Comparison of ENCODE assay signal across 14 cellular contexts in genomic region chr2:217824223-217824622, GRCh38.
A peak's percentile ranks its signal among the peaks of the same experiment; 100 is the strongest.
DNase-seq lines count a peak whose midpoint lies in the region; ATAC-seq and TF ChIP-seq lines count a peak whose summit lies in the region.
"Had no signal": no experiment of that assay in that cellular context is flagged by ENCODE, and none has a peak within 500 bp of the region (broad histone marks: within the 10 kb centered on the region; RNA-seq: fewer than 3 reads in every experiment).

No MANE protein-coding gene starts in this region.

- H3K9me3 ChIP-seq in right cardiac atrium (ENCODE audit: control insufficient read depth, low read length) (no peaks in the 10 kb centered on the region), lower lobe of right lung (no peaks in the 10 kb centered on the region), stomach smooth muscle (ENCODE audit: control insufficient read depth in 2 of 2, low read length in 2 of 2) (no peaks in the 10 kb centered on the region)

- peaks cover 89% of the 10 kb centered on the region for H3K36me3 ChIP-seq in lower lobe of right lung
- peaks cover 53 to 58% of the 10 kb centered on the region in 2 donors for H3K36me3 ChIP-seq in stomach smooth muscle (ENCODE audit: control insufficient read depth in 2 of 2, insufficient read depth in 2 of 2, low read length in 2 of 2)

- H3K9ac ChIP-seq in stomach smooth muscle (ENCODE audit: low read length in 2 of 2), result peak overlapping the region in 1 of 2 donors; percentile 36

- TF ChIP-seq CTCF in lower lobe of right lung (IDR thresholded peaks at IDR 0.05), result no peak

- peaks cover 31% of the 10 kb centered on the region for H3K4me1 ChIP-seq in right cardiac atrium (ENCODE audit: control insufficient read depth, insufficient read depth, low read length)
- peaks cover 90% of the 10 kb centered on the region for H3K4me1 ChIP-seq in lower lobe of right lung
- peaks cover 83% of the 10 kb centered on the region for H3K4me1 ChIP-seq in stomach smooth muscle (ENCODE audit: control insufficient read depth, insufficient read depth, low read length)

- ATAC-seq in right cardiac atrium (no peak), left ventricle myocardium superior (no peak), lower lobe of right lung (no peak), HG03095 (IDR thresholded peaks at IDR 0.05; ENCODE audit: unreplicated experiment) (no peak)

- H3K27me3 ChIP-seq in right cardiac atrium (ENCODE audit: control insufficient read depth, insufficient read depth) (no peaks in the 10 kb centered on the region), lower lobe of right lung (ENCODE audit: low read depth) (no peaks in the 10 kb centered on the region), stomach smooth muscle (ENCODE audit: control insufficient read depth in 1 of 2, insufficient read depth in 2 of 2, low read length in 2 of 2) (no peaks in the 10 kb centered on the region)

- intact Hi-C loops in right cardiac atrium (cut with DNase I) (no loop called here), left ventricle myocardium superior (cut with micrococcal nuclease) (no loop called here), lower lobe of right lung (cut with DNase I) (no loop called here)

- DNase-seq in right cardiac atrium (peak in 2 of 3 donors; percentile 25 to 31), left ventricle myocardium superior (no peak), lower lobe of right lung (no peak), NCI-H1092 (lab: John Stamatoyannopoulos, UW) (no peak), NCI-H524 treated with DMSO at 0.1 percent for 48 hours (lab: John Stamatoyannopoulos, UW) (no peak)
- DNase-seq: Calu3; CD4-positive, alpha-beta T cell; DMS79 treated with DMSO at 0.1 percent for 48 hours; HCEC 1CT; NCI-H2107; NCI-H226; NCI-H69 had no signal

- WGBS in right cardiac atrium, result 92% methylated on average over 4 of the region's 4 CpGs

- H3K27ac ChIP-seq in right cardiac atrium (ENCODE audit: low read length) (no peak overlapping the region), lower lobe of right lung (peak overlapping the region; percentile 77), stomach smooth muscle (ENCODE audit: low read length) (peak overlapping the region; percentile 74)

- no peak overlapping the region for H3K4me3 ChIP-seq in right cardiac atrium (ENCODE audit: low read length)
- no peak overlapping the region for H3K4me3 ChIP-seq in lower lobe of right lung
- H3K4me3 ChIP-seq in stomach smooth muscle (ENCODE audit: low read length in 2 of 2), result no peak overlapping the region

Comparison
In these comparisons a context has a peak if more than half of its experiments do, and no peak if none do; other contexts are left out.
1. DNase-seq: peak in right cardiac atrium (2 of 3); none in left ventricle myocardium superior (single experiment), lower lobe of right lung (single experiment), NCI-H1092 (single experiment) and NCI-H524 treated with DMSO at 0.1 percent for 48 hours (single experiment).